ENCODE assay signal across 21 cellular contexts in genomic region chr5:42887094-42887493, GRCh38.
A peak's percentile ranks its signal among the peaks of the same experiment; 100 is the strongest.
DNase-seq lines count a peak whose midpoint lies in the region; ATAC-seq, FAIRE-seq and TF ChIP-seq lines count a peak whose summit lies in the region.
"Had no signal": no experiment of that assay in that cellular context is flagged by ENCODE, and none has a peak within 500 bp of the region (broad histone marks: within the 10 kb centered on the region; RNA-seq: fewer than 3 reads in every experiment).

No MANE protein-coding gene starts in this region.

- POLR2A ChIA-PET in PC-3 (lab: Charles Lee; ENCODE audit: unreplicated experiment): no interaction called here

- H2AFZ ChIP-seq in PC-3 (ENCODE audit: low read length) (no peak overlapping the region), keratinocyte (ENCODE audit: control insufficient read depth, low read length) (no peak overlapping the region)

- no peak for TF ChIP-seq CTCF in PC-3 (conservative IDR thresholded peaks at IDR 0.05; ENCODE audit: low read depth, low read length)
- no peak for TF ChIP-seq CTCF in keratinocyte (optimal IDR thresholded peaks at IDR 0.05 in 1 of 3, IDR thresholded peaks at IDR 0.05 in 1 of 3, conservative IDR thresholded peaks at IDR 0.05 in 1 of 3; ENCODE audit: extremely low read depth in 1 of 3, insufficient read depth in 2 of 3, low read length in 3 of 3)
- no peak for TF ChIP-seq CTCF in GM20000 (IDR thresholded peaks at IDR 0.05; ENCODE audit: extremely low read depth, missing control alignments)

- H3K36me3 ChIP-seq in PC-3 (ENCODE audit: low read depth, low read length) (no peaks in the 10 kb centered on the region), keratinocyte (ENCODE audit: control insufficient read depth in 2 of 2, extremely low read depth in 1 of 2, insufficient read depth in 2 of 2, low read length in 2 of 2) (no peaks in the 10 kb centered on the region)

- BruUV-seq in PC-3 (replicated peaks; lab: Mats Ljungman, UMichigan): no TSS peak

- H3K9ac ChIP-seq in PC-3 (ENCODE audit: low read length): peak overlapping the region; percentile 69
- H3K9ac ChIP-seq in keratinocyte (ENCODE audit: control insufficient read depth, extremely low read depth, insufficient read depth, low read length): no peak overlapping the region

- H3K9me1 ChIP-seq in keratinocyte (ENCODE audit: control insufficient read depth, extremely low read depth, insufficient read depth, low read length): no peaks in the 10 kb centered on the region

- H3K27ac ChIP-seq in PC-3 (ENCODE audit: low read length) (peak overlapping the region; percentile 81), keratinocyte (ENCODE audit: control insufficient read depth, insufficient read depth, low read length) (no peak overlapping the region)

- H3K27me3 ChIP-seq in PC-3 (ENCODE audit: low read length) (no peaks in the 10 kb centered on the region), keratinocyte (ENCODE audit: control insufficient read depth, extremely low read depth, insufficient read depth, low read length) (no peaks in the 10 kb centered on the region)

- no peak overlapping the region for H3K4me3 ChIP-seq in PC-3 (ENCODE audit: low read length)
- H3K4me3 ChIP-seq in keratinocyte (ENCODE audit: control insufficient read depth in 2 of 3, extremely low read depth in 1 of 3, insufficient read depth in 2 of 3, low read depth in 1 of 3, low read length in 3 of 3): no peak overlapping the region

- H3K9me3 ChIP-seq in PC-3 (ENCODE audit: low read length) (no peaks in the 10 kb centered on the region), keratinocyte (ENCODE audit: control insufficient read depth, low read depth, low read length) (no peaks in the 10 kb centered on the region)

- intact Hi-C loops in PC-3 (cut with micrococcal nuclease): loop anchor here (5.0 to 10.0 kb wide), 4 partner anchors 230 to 1032 kb away; partner anchors contain the start of gene GHR

- ATAC-seq in PC-3 (peak; percentile 81), HG03442 (IDR thresholded peaks at IDR 0.05; ENCODE audit: unreplicated experiment) (no peak)
- ATAC-seq: effector memory CD8-positive, alpha-beta T cell had no signal

- no peak for FAIRE-seq in keratinocyte (lab: Jason Lieb, UNC)
- FAIRE-seq: GM12891 had no signal

- CTCF ChIA-PET in PC-3 (lab: Charles Lee): no interaction called here

- H4K20me1 ChIP-seq in PC-3 (ENCODE audit: low read length) (no peaks in the 10 kb centered on the region), keratinocyte (ENCODE audit: control insufficient read depth, extremely low read depth, insufficient read depth, low read length) (no peaks in the 10 kb centered on the region)

- dilution Hi-C loops in keratinocyte (cut with MboI; ENCODE audit: extremely low pct_ligation_motif_present, low sequenced_read_pairs): no loop called here

- H3F3A ChIP-seq in PC-3 (ENCODE audit: low read length, unreplicated experiment): no peaks in the 10 kb centered on the region

- H3K4me2 ChIP-seq in PC-3 (ENCODE audit: low read length): peak overlapping the region; percentile 51
- peak overlapping the region; percentile 17 for H3K4me2 ChIP-seq in keratinocyte (ENCODE audit: control insufficient read depth, extremely low read depth, insufficient read depth, low read depth, low read length)

- H3K4me1 ChIP-seq in PC-3 (ENCODE audit: insufficient read depth, low read length) (peaks cover 20% of the 10 kb centered on the region), keratinocyte (ENCODE audit: control insufficient read depth, extremely low read depth, insufficient read depth, low read length) (peaks cover 3% of the 10 kb centered on the region)

- no peaks in the 10 kb centered on the region; the same call in 1 of the 2 replicates for H3K9me2 ChIP-seq in PC-3 (replicated peaks; ENCODE audit: low read length)

- H3K79me2 ChIP-seq in PC-3 (ENCODE audit: low read length): no peaks in the 10 kb centered on the region
- H3K79me2 ChIP-seq in keratinocyte (ENCODE audit: control insufficient read depth, insufficient read depth, low read length): no peaks in the 10 kb centered on the region

- peak; percentile 28 for DNase-seq in COR-L47 (lab: John Stamatoyannopoulos, UW)
- DNase-seq in HPDE6-E6E7 (ENCODE audit: extremely low spot score): peak; percentile 10
- peak; percentile 92 for DNase-seq in PC-3
- DNase-seq in keratinocyte (ENCODE audit: low read depth, low spot score): peak; percentile 38
- DNase-seq in Ammon's horn (ENCODE audit: low spot score): no peak
- no peak for DNase-seq in NOMO-1 treated with DMSO at 0.1 percent for 48 hours (lab: John Stamatoyannopoulos, UW; ENCODE audit: unreplicated experiment)
- no peak for DNase-seq in GM20000 (ENCODE audit: low spot score)
- DNase-seq: activated CD4-positive, CD25-positive, alpha-beta regulatory T cell treated with anti-CD3 and anti-CD28 coated beads, Interleukin-2, amount 50 U/mL, for 72 hours; activated gamma-delta T cell; amygdala; effector memory CD8-positive, alpha-beta T cell; GF-D8; MV-4-11; NCI-H2171; nucleus accumbens; stimulated activated CD4-positive, alpha-beta T cell treated with anti-CD3 and anti-CD28 coated beads, Interleukin-4, amount 100 ng/mL, for 4 hours; stimulated activated CD8-positive, alpha-beta memory T cell treated with anti-CD3 and anti-CD28 coated beads, Interleukin-4, amount 100 ng/mL, for 48 hours; substantia nigra; T-helper 9 cell had no signal

Comparison
In these comparisons a context has a peak if more than half of its experiments do, and no peak if none do; other contexts are left out.
1. DNase-seq: peak in COR-L47 (single experiment), HPDE6-E6E7 (single experiment), PC-3 (single experiment) and keratinocyte (single experiment); none in Ammon's horn (single experiment), NOMO-1 treated with DMSO at 0.1 percent for 48 hours (single experiment) and GM20000 (single experiment).